In genomic region chr1:235990376-235990795, GRCh38 we compare ENCODE assay signal across 18 cellular contexts.
A peak's percentile ranks its signal among the peaks of the same experiment; 100 is the strongest.
DNase-seq lines count a peak whose midpoint lies in the region; ATAC-seq and TF ChIP-seq lines count a peak whose summit lies in the region.
"Had no signal": no experiment of that assay in that cellular context is flagged by ENCODE, and none has a peak within 500 bp of the region (broad histone marks: within the 10 kb centered on the region; RNA-seq: fewer than 3 reads in every experiment).

No MANE protein-coding gene starts in this region.

- no peaks in the 10 kb centered on the region for H4K20me1 ChIP-seq in SK-N-SH (ENCODE audit: insufficient read depth)
- no peaks in the 10 kb centered on the region for H4K20me1 ChIP-seq in PC-9 (ENCODE audit: insufficient read depth)

- no peak overlapping the region for H3K9ac ChIP-seq in SK-N-SH

- peaks cover 9% of the 10 kb centered on the region for H3K9me3 Mint-ChIP-seq in activated CD4-positive, alpha-beta memory T cell treated with anti-CD3 and anti-CD28 coated beads for 36 hours

- H3K27ac ChIP-seq in SK-N-SH (ENCODE audit: low read depth in 2 of 2, low read length in 1 of 2) (peak overlapping the region in 1 of 2 experiments; percentile 57; a peak in 1 of 4 replicates), foreskin keratinocyte (no peak overlapping the region), PC-9 (no peak overlapping the region)
- H3K27ac ChIP-seq: 22Rv1, SJSA1, thyroid gland had no signal

- H3K36me3 ChIP-seq in SK-N-SH (replicated peaks in 1 of 2; ENCODE audit: control insufficient read depth in 1 of 2, insufficient read depth in 2 of 2, low read length in 1 of 2) (peaks cover 4 to 49% of the 10 kb centered on the region in 2 experiments), PC-9 (ENCODE audit: low read depth) (no peaks in the 10 kb centered on the region)

- DNase-seq in SIG-M5 treated with dmso at 0.1 percent for 504 hours (lab: John Stamatoyannopoulos, UW; ENCODE audit: unreplicated experiment) = peak; percentile 6
- DNase-seq in SIG-M5 (lab: John Stamatoyannopoulos, UW) = no peak
- no peak for DNase-seq in SK-N-SH
- no peak for DNase-seq in foreskin keratinocyte
- peak; percentile 66 for DNase-seq in stromal cell of bone marrow (ENCODE audit: low read depth)
- DNase-seq in G401 (ENCODE audit: low spot score) = no peak
- DNase-seq in activated CD4-positive, alpha-beta memory T cell treated with anti-CD3 and anti-CD28 coated beads for 36 hours = no peak
- DNase-seq in PC-9 = no peak
- DNase-seq: CD4-positive, alpha-beta memory T cell; effector memory CD4-positive, alpha-beta T cell; NCI-H2081; NCI-H510A treated with DMSO at 0.1 percent for 48 hours; stimulated activated naive B cell treated with anti-CD40 and anti-IgM and Interleukin-4, amounts not matched to agents 10 μg/mL and 1 μg/mL and 100 μg/mL, for 72 hours; thyroid gland had no signal

- H3K4me2 ChIP-seq in SK-N-SH (no peak overlapping the region), PC-9 (no peak overlapping the region)

- TF ChIP-seq CTCF in SK-N-SH (IDR thresholded peaks at IDR 0.05) (no peak), foreskin keratinocyte (conservative IDR thresholded peaks at IDR 0.05) (peak; percentile 19), PC-9 (conservative IDR thresholded peaks at IDR 0.05) (no peak)

- H3K79me2 ChIP-seq in SK-N-SH (ENCODE audit: insufficient read depth) = no peaks in the 10 kb centered on the region
- H3K79me2 ChIP-seq in PC-9 (ENCODE audit: low read depth) = no peaks in the 10 kb centered on the region

- POLR2A ChIA-PET in SK-N-SH (lab: Yijun Ruan, JAX) = no interaction called here
- POLR2A ChIA-PET in activated CD4-positive, alpha-beta memory T cell treated with anti-CD3 and anti-CD28 coated beads for 36 hours (lab: Charles Lee) = no interaction called here
- POLR2A ChIA-PET in PC-9 (lab: Charles Lee; ENCODE audit: unreplicated experiment) = no interaction called here

- intact Hi-C loops in activated CD4-positive, alpha-beta memory T cell treated with anti-CD3 and anti-CD28 coated beads for 36 hours (cut with micrococcal nuclease) = loop anchor here (10.0 kb wide), 2 partner anchors 346 to 534 kb away; partner anchors contain the start of genes GNG4 and LGALS8
- intact Hi-C loops in PC-9 (cut with micrococcal nuclease; ENCODE audit: unreplicated experiment) = no loop called here

- H3K9me2 ChIP-seq in SK-N-SH (no peaks in the 10 kb centered on the region), PC-9 (ENCODE audit: insufficient read depth) (no peaks in the 10 kb centered on the region)

- TF ChIP-seq EP300 in SK-N-SH (IDR thresholded peaks at IDR 0.05; ENCODE audit: borderline replicate concordance in 1 of 2, low read depth in 1 of 2, low read length in 1 of 2) = no peak

- ATAC-seq in foreskin keratinocyte = no peak
- ATAC-seq: activated CD4-positive, CD25-positive, alpha-beta regulatory T cell treated with anti-CD3 and anti-CD28 coated beads, Interleukin-2, amount 50 U/mL, for 24 hours had no signal

- H3K4me3 ChIP-seq in SK-N-SH (ENCODE audit: low read depth in 2 of 2, low read length in 1 of 2) = no peak overlapping the region
- H3K4me3 ChIP-seq in PC-9 = no peak overlapping the region
- H3K4me3 ChIP-seq: SJSA1, thyroid gland had no signal

- no peak overlapping the region for H2AFZ ChIP-seq in SK-N-SH (ENCODE audit: low read depth)
- H2AFZ ChIP-seq in PC-9 = no peak overlapping the region

- H3K4me1 ChIP-seq in SK-N-SH (ENCODE audit: control insufficient read depth in 1 of 2, insufficient read depth in 2 of 2, low read depth in 1 of 2, low read length in 1 of 2) (no peaks in the 10 kb centered on the region; a peak in 1 of 4 replicates), foreskin keratinocyte (no peaks in the 10 kb centered on the region), PC-9 (replicated peaks; ENCODE audit: insufficient read depth) (no peaks in the 10 kb centered on the region)
- H3K4me1 ChIP-seq: SJSA1, thyroid gland had no signal

- H3F3A ChIP-seq in SK-N-SH (replicated peaks; ENCODE audit: insufficient read depth) (no peaks in the 10 kb centered on the region), PC-9 (ENCODE audit: insufficient read depth, low read depth) (no peaks in the 10 kb centered on the region)

- H3K27me3 Mint-ChIP-seq in activated CD4-positive, alpha-beta memory T cell treated with anti-CD3 and anti-CD28 coated beads for 36 hours = no peaks in the 10 kb centered on the region
- H3K27me3 Mint-ChIP-seq: CD4-positive, alpha-beta memory T cell had no signal

- WGBS in SK-N-SH (ENCODE audit: low lambda C conversion rate) = 28% methylated on average over 3 of the region's 3 CpGs

- no peak for TF ChIP-seq RAD21 in SK-N-SH (IDR thresholded peaks at IDR 0.05; ENCODE audit: low read length)

- peaks cover 2% of the 10 kb centered on the region for H3K36me3 Mint-ChIP-seq in activated CD4-positive, alpha-beta memory T cell treated with anti-CD3 and anti-CD28 coated beads for 36 hours

- no peak overlapping the region for H3K4me3 Mint-ChIP-seq in activated CD4-positive, alpha-beta memory T cell treated with anti-CD3 and anti-CD28 coated beads for 36 hours
- H3K4me3 Mint-ChIP-seq: CD4-positive, alpha-beta memory T cell; stimulated activated naive B cell treated with anti-CD40 and anti-IgM and Interleukin-4, amounts not matched to agents 10 μg/mL and 1 μg/mL and 100 μg/mL, for 72 hours; T-helper 2 cell treated with Interferon-gamma antibody and Interleukin-4, amounts not matched to agents 5 μg/mL and 100 μg/mL, for 36 hours had no signal

- no peaks in the 10 kb centered on the region for H3K4me1 Mint-ChIP-seq in activated CD4-positive, alpha-beta memory T cell treated with anti-CD3 and anti-CD28 coated beads for 36 hours (ENCODE audit: low read depth)

- H3K27me3 ChIP-seq in SK-N-SH (ENCODE audit: insufficient read depth) (no peaks in the 10 kb centered on the region), foreskin keratinocyte (no peaks in the 10 kb centered on the region), PC-9 (ENCODE audit: insufficient read depth, low read depth) (no peaks in the 10 kb centered on the region)
- H3K27me3 ChIP-seq: SJSA1, thyroid gland had no signal

- in situ Hi-C loops in G401 (cut with HindIII; ENCODE audit: low sequenced_read_pairs) = no loop called here

- no peak overlapping the region for H3K27ac Mint-ChIP-seq in activated CD4-positive, alpha-beta memory T cell treated with anti-CD3 and anti-CD28 coated beads for 36 hours
- H3K27ac Mint-ChIP-seq: stimulated activated naive B cell treated with anti-CD40 and anti-IgM and Interleukin-4, amounts not matched to agents 10 μg/mL and 1 μg/mL and 100 μg/mL, for 72 hours; T-helper 2 cell treated with Interferon-gamma antibody and Interleukin-4, amounts not matched to agents 5 μg/mL and 100 μg/mL, for 36 hours had no signal

- H3K9me3 ChIP-seq in SK-N-SH = no peaks in the 10 kb centered on the region
- no peaks in the 10 kb centered on the region for H3K9me3 ChIP-seq in PC-9 (ENCODE audit: insufficient read depth, low read depth)
- H3K9me3 ChIP-seq: SJSA1, thyroid gland had no signal

- no TSS peak for BruUV-seq in PC-9 (replicated peaks; lab: Mats Ljungman, UMichigan)

- CTCF ChIA-PET in SK-N-SH (lab: Yijun Ruan, JAX) (interaction anchor here (1.2 to 1.6 kb wide), 2 partner anchors 14 to 19 kb away, joined by 3 to 7 read pairs; no protein-coding TSS in a partner anchor), PC-9 (lab: Charles Lee) (no interaction called here)
- CTCF ChIA-PET in activated CD4-positive, alpha-beta memory T cell treated with anti-CD3 and anti-CD28 coated beads for 36 hours (lab: Charles Lee) = no interaction called here

TF ChIP-seq in SK-N-SH, 30 proteins besides CTCF, POLR2A, EP300 and RAD21 (continues in another document):
- TF ChIP-seq ZBTB33 (IDR thresholded peaks at IDR 0.05; ENCODE audit: borderline replicate concordance, low read depth) (no peak), TEAD4 (IDR thresholded peaks at IDR 0.05; ENCODE audit: borderline replicate concordance, insufficient read depth) (no peak), PBX3 (IDR thresholded peaks at IDR 0.05) (peak; percentile 45; the same call in 1 of the 2 replicates), ELF1 (IDR thresholded peaks at IDR 0.05) (no peak), USF2 (IDR thresholded peaks at IDR 0.05; ENCODE audit: borderline replicate concordance, low read depth, low read length) (no peak), JUND (IDR thresholded peaks at IDR 0.05) (0 out of 2 replicates have a peak, but pooled peaks have one; percentile 21), RFX5 (IDR thresholded peaks at IDR 0.05; ENCODE audit: low read length) (no peak), GATA2 (CRISPR knock-in tag; IDR thresholded peaks at IDR 0.05) (no peak), TAF1 (IDR thresholded peaks at IDR 0.05; ENCODE audit: borderline replicate concordance, low read depth, low read length) (no peak)

Comparison
In these comparisons a context has a peak if more than half of its experiments do, and no peak if none do; other contexts are left out.
1. DNase-seq: peak in SIG-M5 treated with dmso at 0.1 percent for 504 hours (single experiment) and stromal cell of bone marrow (single experiment); none in SIG-M5 (single experiment), SK-N-SH (single experiment), foreskin keratinocyte (0 of 2), G401 (single experiment), activated CD4-positive, alpha-beta memory T cell treated with anti-CD3 and anti-CD28 coated beads for 36 hours (single experiment) and PC-9 (0 of 2).